Comparison of ENCODE assay signal across 9 cellular contexts in genomic region chr7:112898432-112899290, GRCh38.
DNase-seq lines count a peak whose midpoint lies in the region; ATAC-seq and TF ChIP-seq lines count a peak whose summit lies in the region.
"Had no signal": no experiment of that assay in that cellular context is flagged by ENCODE, and none has a peak within 500 bp of the region (broad histone marks: within the 10 kb centered on the region; RNA-seq: fewer than 3 reads in every experiment).

No MANE protein-coding gene starts in this region.

- no peaks in the 10 kb centered on the region for H3K27me3 ChIP-seq in gastrocnemius medialis

- TF ChIP-seq CTCF in gastrocnemius medialis (IDR thresholded peaks at IDR 0.05 in 4 of 5, conservative IDR thresholded peaks at IDR 0.05 in 1 of 5): peak; percentile 31 to 68 (median 48)

- peaks cover 4% of the 10 kb centered on the region for H3K36me3 Mint-ChIP-seq in activated CD4-positive, alpha-beta memory T cell treated with anti-CD3 and anti-CD28 coated beads, Interleukin-2, amount 10 ng/mL, durations not matched to agents 7 days and 5 days (ENCODE audit: low read depth)

- in situ Hi-C loops in gastrocnemius medialis (cut with MboI; ENCODE audit: low sequenced_read_pairs in 4 of 4): loop anchor here in 2 of 4 donors (25.0 kb wide), 1 partner anchor 361 kb away; no protein-coding TSS in a partner anchor

- H3K27ac ChIP-seq in gastrocnemius medialis: no peak overlapping the region

- TF ChIP-seq POLR2A in gastrocnemius medialis (IDR thresholded peaks at IDR 0.05): no peak

- no peaks in the 10 kb centered on the region for H3K9me3 Mint-ChIP-seq in activated CD4-positive, alpha-beta memory T cell treated with anti-CD3 and anti-CD28 coated beads, Interleukin-2, amount 10 ng/mL, durations not matched to agents 7 days and 5 days

- no peaks in the 10 kb centered on the region for H3K4me1 Mint-ChIP-seq in activated CD4-positive, alpha-beta memory T cell treated with anti-CD3 and anti-CD28 coated beads, Interleukin-2, amount 10 ng/mL, durations not matched to agents 7 days and 5 days

- no peaks in the 10 kb centered on the region for H3K4me1 ChIP-seq in gastrocnemius medialis

- H3K4me3 Mint-ChIP-seq in activated CD4-positive, alpha-beta memory T cell treated with anti-CD3 and anti-CD28 coated beads, Interleukin-2, amount 10 ng/mL, durations not matched to agents 7 days and 5 days: no peak overlapping the region

- no peaks in the 10 kb centered on the region for H3K9me3 ChIP-seq in gastrocnemius medialis

- ATAC-seq in HG03196 (IDR thresholded peaks at IDR 0.05; ENCODE audit: unreplicated experiment) (peak; percentile 88), Right ventricle myocardium superior (ENCODE audit: poor library complexity) (peak; percentile 90), gastrocnemius medialis (peak in 1 of 2 donors; percentile 78), HG02970 (IDR thresholded peaks at IDR 0.05; ENCODE audit: low FRiP score, unreplicated experiment) (no peak)

- H3K36me3 ChIP-seq in gastrocnemius medialis: peaks cover 0 to 14% of the 10 kb centered on the region in 2 donors

- H3K27me3 Mint-ChIP-seq in activated CD4-positive, alpha-beta memory T cell treated with anti-CD3 and anti-CD28 coated beads, Interleukin-2, amount 10 ng/mL, durations not matched to agents 7 days and 5 days: no peaks in the 10 kb centered on the region

- CTCF ChIA-PET in activated CD4-positive, alpha-beta memory T cell treated with anti-CD3 and anti-CD28 coated beads, Interleukin-2, amount 10 ng/mL, durations not matched to agents 7 days and 5 days (lab: Charles Lee): interaction anchor here (0.7 to 1.9 kb wide), 11 partner anchors 8 to 1145 kb away, joined by 3 to 20 read pairs (median 3); no protein-coding TSS in a partner anchor

- POLR2A ChIA-PET in activated CD4-positive, alpha-beta memory T cell treated with anti-CD3 and anti-CD28 coated beads, Interleukin-2, amount 10 ng/mL, durations not matched to agents 7 days and 5 days (lab: Charles Lee): no interaction called here

- no peak overlapping the region for H3K27ac Mint-ChIP-seq in activated CD4-positive, alpha-beta memory T cell treated with anti-CD3 and anti-CD28 coated beads, Interleukin-2, amount 10 ng/mL, durations not matched to agents 7 days and 5 days
- H3K27ac Mint-ChIP-seq: activated naive CD4-positive, alpha-beta T cell treated with anti-CD3 and anti-CD28 coated beads, Interleukin-2, amount 50 U/mL, for 72 hours had no signal

- DNase-seq in DMS 273 treated with DMSO at 0.1 percent for 48 hours (lab: John Stamatoyannopoulos, UW) (peak; percentile 26), GM19240 (ENCODE audit: insufficient read length, low spot score) (peak; percentile 6), NCI-H446 treated with DMSO at 0.1 percent for 48 hours (lab: John Stamatoyannopoulos, UW) (peak; percentile 28), Right ventricle myocardium superior (no peak), gastrocnemius medialis (no peak)
- peak; percentile 42 for DNase-seq in activated CD4-positive, alpha-beta memory T cell treated with anti-CD3 and anti-CD28 coated beads, Interleukin-2, amount 10 ng/mL, durations not matched to agents 7 days and 5 days

- intact Hi-C loops in Right ventricle myocardium superior (cut with DNase I) (loop anchor here (10.0 kb wide), 1 partner anchor 324 kb away; no protein-coding TSS in a partner anchor), gastrocnemius medialis (cut with DNase I; ENCODE audit: low total_unique reads) (loop anchor here (10.0 kb wide), 1 partner anchor 344 kb away; no protein-coding TSS in a partner anchor)

- H3K4me3 ChIP-seq in gastrocnemius medialis: no peak overlapping the region

Comparison
In these comparisons a context has a peak if more than half of its experiments do, and no peak if none do; other contexts are left out.
1. DNase-seq: peak in DMS 273 treated with DMSO at 0.1 percent for 48 hours (single experiment), GM19240 (single experiment), NCI-H446 treated with DMSO at 0.1 percent for 48 hours (single experiment) and activated CD4-positive, alpha-beta memory T cell treated with anti-CD3 and anti-CD28 coated beads, Interleukin-2, amount 10 ng/mL, durations not matched to agents 7 days and 5 days (single experiment); none in Right ventricle myocardium superior (single experiment) and gastrocnemius medialis (0 of 2).